2 cellular contexts compared by ENCODE assay signal in genomic region chrX:141180851-141181250, GRCh38.
TF ChIP-seq lines count a peak whose summit lies in the region.

No MANE protein-coding gene starts in this region.

TF ChIP-seq in A549, 52 proteins besides CTCF, POLR2A, EP300 and RAD21:
- no peak for TF ChIP-seq RFX5 (IDR thresholded peaks at IDR 0.05)
- TF ChIP-seq KDM5A (IDR thresholded peaks at IDR 0.05): no peak
- TF ChIP-seq TP53 (CRISPR knock-in tag; IDR thresholded peaks at IDR 0.05): no peak
- TF ChIP-seq ZSCAN20 (CRISPR knock-in tag; IDR thresholded peaks at IDR 0.05): no peak
- no peak for TF ChIP-seq KDM1A (IDR thresholded peaks at IDR 0.05; ENCODE audit: low read depth)
- no peak for TF ChIP-seq HOXB5 (CRISPR knock-in tag; IDR thresholded peaks at IDR 0.05)
- no peak for TF ChIP-seq POLR2AphosphoS2 (conservative IDR thresholded peaks at IDR 0.05; ENCODE audit: low read length)
- TF ChIP-seq RARB (CRISPR knock-in tag; IDR thresholded peaks at IDR 0.05): no peak
- no peak for TF ChIP-seq JUN (IDR thresholded peaks at IDR 0.05)
- TF ChIP-seq E2F6 (IDR thresholded peaks at IDR 0.05; ENCODE audit: borderline replicate concordance, low read depth): no peak
- TF ChIP-seq HEYL (CRISPR knock-in tag; IDR thresholded peaks at IDR 0.05): no peak
- no peak for TF ChIP-seq FOSL2 (IDR thresholded peaks at IDR 0.05)
- no peak for TF ChIP-seq FOSL2 (CRISPR knock-in tag; IDR thresholded peaks at IDR 0.05)
- no peak for TF ChIP-seq FOSB (CRISPR knock-in tag; IDR thresholded peaks at IDR 0.05)
- TF ChIP-seq CHD2 (IDR thresholded peaks at IDR 0.05; ENCODE audit: low read length, partially characterized antibody): no peak
- TF ChIP-seq EHF (CRISPR knock-in tag; IDR thresholded peaks at IDR 0.05): no peak
- TF ChIP-seq NR3C1 (IDR thresholded peaks at IDR 0.05): no peak

TF ChIP-seq in IMR-90, 13 proteins besides CTCF, POLR2A, EP300 and RAD21:
- TF ChIP-seq RFX5 (IDR thresholded peaks at IDR 0.05; ENCODE audit: low read depth, low read length) (no peak), ELK1 (IDR thresholded peaks at IDR 0.05; ENCODE audit: borderline replicate concordance, low read depth, low read length) (no peak), BHLHE40 (IDR thresholded peaks at IDR 0.05; ENCODE audit: low read depth, low read length) (no peak), MAFK (IDR thresholded peaks at IDR 0.05; ENCODE audit: low read depth, low read length) (no peak), SMC3 (IDR thresholded peaks at IDR 0.05; ENCODE audit: low read depth, low read length) (no peak), MXI1 (IDR thresholded peaks at IDR 0.05; ENCODE audit: borderline replicate concordance, low read depth, low read length) (no peak), FOS (IDR thresholded peaks at IDR 0.05; ENCODE audit: low read depth, low read length) (no peak), RCOR1 (IDR thresholded peaks at IDR 0.05; ENCODE audit: insufficient replicate concordance, low read length) (no peak), USF2 (IDR thresholded peaks at IDR 0.05; ENCODE audit: low read depth, low read length) (no peak), CHD1 (IDR thresholded peaks at IDR 0.05; ENCODE audit: low read depth, low read length) (no peak), MAZ (IDR thresholded peaks at IDR 0.05; ENCODE audit: borderline replicate concordance, low read depth, low read length) (no peak), NFE2L2 (IDR thresholded peaks at IDR 0.05; ENCODE audit: low read depth, low read length) (no peak), CEBPB (IDR thresholded peaks at IDR 0.05; ENCODE audit: low read depth, low read length) (no peak)
